ENCODE assay signal across 14 cellular contexts in the genomic region with DNA sequence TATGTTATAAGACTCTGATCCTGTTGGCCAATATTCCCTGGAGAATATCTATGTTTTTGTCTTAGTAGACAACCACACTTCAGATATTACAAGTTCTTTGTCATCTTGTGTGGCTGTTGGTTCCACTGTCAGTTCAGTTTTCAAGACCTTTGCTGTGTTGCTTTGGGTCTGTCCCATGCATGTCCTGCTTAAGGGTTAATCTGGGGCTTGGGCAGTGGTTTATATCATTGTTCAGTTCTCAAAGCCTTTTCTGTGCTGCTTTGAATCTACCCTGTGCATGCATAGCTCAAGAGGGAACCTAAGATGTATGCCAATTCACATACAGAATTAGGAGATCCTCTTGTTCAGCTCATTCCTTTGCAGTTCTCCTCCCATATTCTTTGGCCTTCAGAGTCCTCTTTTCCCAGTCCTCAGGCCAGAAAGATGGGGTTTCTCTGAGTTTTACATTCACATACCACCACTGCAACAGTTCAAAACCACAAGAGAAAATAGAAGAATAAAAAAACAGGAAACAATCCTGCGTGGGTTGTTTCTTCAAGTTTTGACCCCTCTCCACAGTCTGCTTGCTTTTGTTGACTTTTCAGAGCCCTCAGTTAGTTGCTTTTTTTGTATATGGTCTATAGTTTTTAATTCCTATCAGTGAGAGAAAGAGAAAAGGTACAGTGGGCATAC. TPM values are rescaled to one million over a fixed set of nuclear protein-coding genes. Genes with fewer than 3 reads are reported as not detected.
DNase-seq lines count a peak whose midpoint lies in the region; ATAC-seq and TF ChIP-seq lines count a peak whose summit lies in the region.
"Had no signal": no experiment of that assay in that cellular context is flagged by ENCODE, and none has a peak within 500 bp of the region (broad histone marks: within the 10 kb centered on the region; RNA-seq: fewer than 3 reads in every experiment).

No MANE protein-coding gene starts in this region.

- H3K9me2 ChIP-seq in GM23338 (ENCODE audit: insufficient read depth) (no peaks in the 10 kb centered on the region), SU-DHL-6 (replicated peaks; ENCODE audit: insufficient read depth, low read length) (no peaks in the 10 kb centered on the region), hepatocyte (replicated peaks; ENCODE audit: insufficient read depth) (no peaks in the 10 kb centered on the region)

- H3K4me3 ChIP-seq in CD4-positive, CD25-positive, alpha-beta regulatory T cell (ENCODE audit: low read depth, low read length), result peak overlapping the region; percentile 59
- H3K4me3 ChIP-seq in GM23338 (no peak overlapping the region), SU-DHL-6 (ENCODE audit: insufficient read depth, low read length, poor library complexity, severe bottlenecking) (no peak overlapping the region), fibroblast of villous mesenchyme (ENCODE audit: low read depth, low read length) (no peak overlapping the region), hepatocyte (no peak overlapping the region), heart right ventricle (no peak overlapping the region)

- H3K27ac Mint-ChIP-seq in CD4-positive, CD25-positive, alpha-beta regulatory T cell, result peak overlapping the region; percentile 70 to 80 (median 77)
- no peak overlapping the region for H3K27ac Mint-ChIP-seq in GM23338

- H3K4me1 ChIP-seq in CD4-positive, CD25-positive, alpha-beta regulatory T cell (ENCODE audit: control insufficient read depth, insufficient read depth, low read length, poor library complexity, severe bottlenecking), result peaks cover 22% of the 10 kb centered on the region
- H3K4me1 ChIP-seq in GM23338 (ENCODE audit: insufficient read depth) (no peaks in the 10 kb centered on the region), hepatocyte (ENCODE audit: insufficient read depth) (no peaks in the 10 kb centered on the region), heart right ventricle (peaks cover 0 to 15% (median 0%) of the 10 kb centered on the region in 9 donors)

- TF ChIP-seq CTCF in GM23338 (conservative IDR thresholded peaks at IDR 0.05; ENCODE audit: low read depth in 2 of 2) (no peak), SU-DHL-6 (IDR thresholded peaks at IDR 0.05; ENCODE audit: insufficient read depth, low read length, poor library complexity, severe bottlenecking) (no peak), fibroblast of villous mesenchyme (IDR thresholded peaks at IDR 0.05; ENCODE audit: insufficient read depth, low read depth, low read length) (peak; percentile 2), hepatocyte (IDR thresholded peaks at IDR 0.05; ENCODE audit: poor library complexity) (no peak), heart right ventricle (IDR thresholded peaks at IDR 0.05) (no peak)

- H3K9me3 Mint-ChIP-seq in CD4-positive, CD25-positive, alpha-beta regulatory T cell, result no peaks in the 10 kb centered on the region
- no peaks in the 10 kb centered on the region for H3K9me3 Mint-ChIP-seq in GM23338

- no peaks in the 10 kb centered on the region for H3K27me3 ChIP-seq in CD4-positive, CD25-positive, alpha-beta regulatory T cell (ENCODE audit: control insufficient read depth, insufficient read depth, low read length)
- no peaks in the 10 kb centered on the region for H3K27me3 ChIP-seq in GM23338 (ENCODE audit: insufficient read depth)
- H3K27me3 ChIP-seq in SU-DHL-6 (ENCODE audit: low read length), result no peaks in the 10 kb centered on the region
- no peaks in the 10 kb centered on the region for H3K27me3 ChIP-seq in hepatocyte
- no peaks in the 10 kb centered on the region for H3K27me3 ChIP-seq in heart right ventricle

- H4K20me1 ChIP-seq in GM23338 (replicated peaks; ENCODE audit: insufficient read depth), result peaks cover 4% of the 10 kb centered on the region
- H4K20me1 ChIP-seq in SU-DHL-6 (ENCODE audit: low read depth, low read length), result 0 out of 2 replicates have a peak, but pooled peaks cover 5% of the 10 kb centered on the region
- H4K20me1 ChIP-seq in hepatocyte (ENCODE audit: insufficient read depth, poor library complexity, severe bottlenecking), result no peaks in the 10 kb centered on the region

- ATAC-seq in CD4-positive, CD25-positive, alpha-beta regulatory T cell (ENCODE audit: low read depth in 2 of 2), result peak in 1 of 2 donors; percentile 37
- ATAC-seq in GM23338 (no peak), heart right ventricle (no peak), HG03135 (IDR thresholded peaks at IDR 0.05; ENCODE audit: unreplicated experiment) (no peak)
- ATAC-seq: esophagus mucosa had no signal

- peak overlapping the region; percentile 30 for H3K9ac ChIP-seq in SU-DHL-6 (ENCODE audit: low read length)

- H3K36me3 ChIP-seq in CD4-positive, CD25-positive, alpha-beta regulatory T cell (ENCODE audit: control insufficient read depth, insufficient read depth, low read length), result no peaks in the 10 kb centered on the region
- H3K36me3 ChIP-seq in GM23338 (ENCODE audit: insufficient read depth) (peaks cover 58% of the 10 kb centered on the region), SU-DHL-6 (ENCODE audit: low read length) (peaks cover 66% of the 10 kb centered on the region), hepatocyte (replicated peaks; ENCODE audit: insufficient read depth, low read depth) (no peaks in the 10 kb centered on the region), heart right ventricle (peaks cover 0 to 17% (median 0%) of the 10 kb centered on the region in 9 donors)

- 89% methylated on average over 1 of the region's 1 CpG for WGBS in hepatocyte (ENCODE audit: low lambda C conversion rate, missing lambda C conversion rate)
- 65 to 73% methylated on average over 1 of the region's 1 CpG for WGBS in heart right ventricle, 2 donors

- H3K36me3 Mint-ChIP-seq in CD4-positive, CD25-positive, alpha-beta regulatory T cell, result peaks cover 3% of the 10 kb centered on the region
- H3K36me3 Mint-ChIP-seq in GM23338 (ENCODE audit: low read depth), result peaks cover 82% of the 10 kb centered on the region

- DNase-seq in CD4-positive, CD25-positive, alpha-beta regulatory T cell, result peak in 1 of 3 donors; percentile 16
- DNase-seq in GM23338 (ENCODE audit: low spot score) (no peak), fibroblast of villous mesenchyme (ENCODE audit: low read depth) (no peak), hepatocyte (ENCODE audit: low spot score) (no peak), heart right ventricle (no peak), cerebellum (ENCODE audit: low spot score) (no peak)
- DNase-seq: GF-D8; posterior cingulate gyrus; stimulated activated CD4-positive, alpha-beta T cell treated with anti-CD3 and anti-CD28 coated beads, Interleukin-1b, Interleukin-23, amount 100 ng/mL, for 48 hours; stimulated activated naive CD4-positive, alpha-beta T cell had no signal

- H3K4me2 ChIP-seq in GM23338 (no peak overlapping the region), SU-DHL-6 (ENCODE audit: low read depth, low read length, poor library complexity, severe bottlenecking) (peak overlapping the region; percentile 55), hepatocyte (no peak overlapping the region)

- peak overlapping the region; percentile 35 for H3K27ac ChIP-seq in CD4-positive, CD25-positive, alpha-beta regulatory T cell (ENCODE audit: insufficient read depth, low read length, poor library complexity, severe bottlenecking)
- H3K27ac ChIP-seq in GM23338 (ENCODE audit: low read depth), result peak overlapping the region; percentile 63; the same call in 1 of the 2 replicates
- peak overlapping the region; percentile 92 for H3K27ac ChIP-seq in SU-DHL-6 (ENCODE audit: low read depth, low read length)
- H3K27ac ChIP-seq in hepatocyte, result no peak overlapping the region
- peak overlapping the region in 1 of 10 donors; percentile 21 for H3K27ac ChIP-seq in heart right ventricle
- H3K27ac ChIP-seq: C4-2B had no signal

- H3K4me1 Mint-ChIP-seq in CD4-positive, CD25-positive, alpha-beta regulatory T cell, result peaks cover 22 to 59% (median 40%) of the 10 kb centered on the region in 4 donors
- H3K4me1 Mint-ChIP-seq in GM23338, result no peaks in the 10 kb centered on the region

- no peak overlapping the region for H2AFZ ChIP-seq in GM23338
- no peak overlapping the region for H2AFZ ChIP-seq in SU-DHL-6 (ENCODE audit: low read depth, low read length, severe bottlenecking)
- H2AFZ ChIP-seq in hepatocyte, result no peak overlapping the region

- H3K9me3 ChIP-seq in CD4-positive, CD25-positive, alpha-beta regulatory T cell (ENCODE audit: control insufficient read depth in 2 of 2, low read length in 2 of 2), result no peaks in the 10 kb centered on the region
- H3K9me3 ChIP-seq in SU-DHL-6 (ENCODE audit: insufficient read depth, low read length) (no peaks in the 10 kb centered on the region), hepatocyte (ENCODE audit: low read depth) (no peaks in the 10 kb centered on the region), heart right ventricle (no peaks in the 10 kb centered on the region)

- H3K79me2 ChIP-seq in GM23338 (replicated peaks; ENCODE audit: insufficient read depth) (peaks cover 53% of the 10 kb centered on the region), SU-DHL-6 (ENCODE audit: insufficient read depth, low read length) (peaks cover 72% of the 10 kb centered on the region), hepatocyte (no peaks in the 10 kb centered on the region)

- peak overlapping the region; percentile 8 to 88 (median 35) for H3K4me3 Mint-ChIP-seq in CD4-positive, CD25-positive, alpha-beta regulatory T cell
- H3K4me3 Mint-ChIP-seq in GM23338, result no peak overlapping the region

- H3F3A ChIP-seq in GM23338 (replicated peaks; ENCODE audit: low read depth), result peaks cover 14% of the 10 kb centered on the region; the same call in 1 of the 2 replicates
- peaks cover 68% of the 10 kb centered on the region for H3F3A ChIP-seq in SU-DHL-6 (ENCODE audit: insufficient read depth)

- no peaks in the 10 kb centered on the region for H3K27me3 Mint-ChIP-seq in CD4-positive, CD25-positive, alpha-beta regulatory T cell
- no peaks in the 10 kb centered on the region for H3K27me3 Mint-ChIP-seq in GM23338 (ENCODE audit: insufficient read depth, low read depth, poor library complexity)

- intact Hi-C loops in heart right ventricle (cut with DNase I), result loop anchor here in 1 of 10 donors (10.0 kb wide), 1 partner anchor 298 kb away; no protein-coding TSS in a partner anchor

RNA-seq across cellular contexts. Expression of a gene that starts 21.6 kb away (rescaled TPM):
- total RNA-seq in CD4-positive, CD25-positive, alpha-beta regulatory T cell, result 4.8 TPM
- polyA plus RNA-seq in CD4-positive, CD25-positive, alpha-beta regulatory T cell, result 1 to 10 TPM in 1 of 4 donors, under 1 TPM in 2, not detected in 1; 0.37 to 2.2 (median 0.86) TPM
- 113 and 160 TPM in 2 replicates for total RNA-seq in GM23338 (2014; rRNA removed; shearing (Covaris generic))
- polyA plus RNA-seq in GM23338 (2016; fragmentation: Nextera tagmentation; extraction: Ambion mirVana) (69.3 and 77.7 TPM in 2 replicates), hepatocyte (5.3 and 10.7 TPM in 2 replicates), heart right ventricle (under 1 TPM; 0.17 to 0.80 TPM)
- total RNA-seq in fibroblast of villous mesenchyme (13.9 and 19.9 TPM in 2 replicates), hepatocyte (7.6 and 11.9 TPM in 2 replicates), heart right ventricle (1 to 10 TPM in 6 of 10 donors, under 1 TPM in 4; 0.42 to 5.1 (median 1.3) TPM), cerebellum (23.2 TPM)

RNA-seq across cellular contexts. Expression of a gene that starts 56.4 kb away (rescaled TPM):
- not detected for total RNA-seq in CD4-positive, CD25-positive, alpha-beta regulatory T cell
- polyA plus RNA-seq in CD4-positive, CD25-positive, alpha-beta regulatory T cell, result not detected
- 6.6 and 20.0 TPM in 2 replicates for total RNA-seq in GM23338 (2014; rRNA removed; shearing (Covaris generic))
- 2.4 and 2.9 TPM in 2 replicates for polyA plus RNA-seq in GM23338 (2016; fragmentation: Nextera tagmentation; extraction: Ambion mirVana)
- under 0.01 TPM in 2 replicates for total RNA-seq in fibroblast of villous mesenchyme
- 2.6 and 6.1 TPM in 2 replicates for total RNA-seq in hepatocyte
- 2.7 and 8.2 TPM in 2 replicates for polyA plus RNA-seq in hepatocyte
- 10 to 100 TPM in 1 of 10 donors, 1 to 10 TPM in 9; 5.9 to 14.1 (median 7.6) TPM for total RNA-seq in heart right ventricle
- 1 to 10 TPM in 1 of 2 donors, under 1 TPM in 1; 0.48 to 3.0 TPM for polyA plus RNA-seq in heart right ventricle
- 3.7 TPM for total RNA-seq in cerebellum
